Comparison of ENCODE assay signal across 8 cellular contexts in the genomic region with DNA sequence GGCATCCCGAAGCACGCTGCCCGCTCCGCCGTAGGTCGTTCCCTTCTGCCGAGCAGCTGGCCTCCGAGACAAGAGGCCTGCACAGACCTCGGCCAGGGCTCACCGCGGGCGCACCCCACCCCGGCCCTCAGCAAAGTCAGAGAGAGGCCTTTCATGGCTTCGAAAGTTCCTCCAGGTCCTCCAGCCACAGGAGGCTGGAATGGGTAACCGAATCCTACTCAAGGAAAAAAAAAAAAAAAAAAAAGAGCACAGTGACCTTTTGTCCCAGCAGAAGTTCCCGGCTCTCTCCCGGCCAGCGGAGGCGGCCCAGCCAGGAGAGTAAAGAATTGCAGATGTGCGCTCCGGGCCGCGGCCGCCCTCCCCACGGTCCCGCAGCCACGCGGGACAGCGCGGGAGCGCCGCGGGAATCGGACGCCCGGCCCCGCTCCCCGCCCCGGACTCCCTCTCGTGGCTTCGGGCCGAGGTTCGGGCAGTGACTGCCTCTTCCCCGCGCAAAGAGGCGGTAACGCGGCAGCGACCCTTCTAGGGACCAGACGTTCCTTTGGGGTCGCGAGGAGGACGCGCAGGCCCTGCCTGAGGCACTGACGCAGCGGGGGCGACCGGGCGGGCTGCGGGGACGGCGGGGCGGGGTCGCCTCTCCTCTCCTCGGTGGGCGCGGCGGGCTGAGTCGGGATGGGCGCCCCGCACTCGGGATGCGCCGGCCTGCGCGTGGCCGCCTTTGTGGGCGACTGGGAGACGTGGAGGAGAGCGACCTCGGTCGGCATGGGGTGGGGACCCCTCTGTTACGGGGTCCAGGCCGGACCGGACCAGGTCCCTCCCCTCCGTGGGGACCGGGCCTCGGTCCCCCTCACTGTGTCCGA. TPM values are rescaled to one million over a fixed set of nuclear protein-coding genes. Genes with fewer than 3 reads are reported as not detected.
DNase-seq lines count a peak whose midpoint lies in the region; ATAC-seq and TF ChIP-seq lines count a peak whose summit lies in the region.

No MANE protein-coding gene starts in this region.

- TF ChIP-seq CTCF in Calu3 (IDR thresholded peaks at IDR 0.05; ENCODE audit: unreplicated experiment) (no peak), epithelial cell of proximal tubule (conservative IDR thresholded peaks at IDR 0.05; ENCODE audit: low read depth, low read length) (no peak)

- DNase-seq in Calu3 (no peak), NCI-H69 (lab: John Stamatoyannopoulos, UW) (peak; percentile 32), epithelial cell of proximal tubule (ENCODE audit: low read depth) (no peak), erythroblast (lab: John Stamatoyannopoulos, UW) (no peak), NCI-H2171 (lab: John Stamatoyannopoulos, UW) (no peak)
- DNase-seq in naive thymus-derived CD8-positive, alpha-beta T cell: peak in 4 of 10 donors; percentile 12 to 19 (median 16)

- TF ChIP-seq POLR2A in erythroblast (IDR thresholded peaks at IDR 0.05; ENCODE audit: low read length): no peak

- CTCF ChIA-PET in Calu3 (lab: Charles Lee): interaction anchor here (0.7 to 1.4 kb wide), 2 partner anchors 24 to 30 kb away, joined by 4 to 8 read pairs; no protein-coding TSS in a partner anchor

- no TSS peak for BruUV-seq in Calu3 (replicated peaks; lab: Mats Ljungman, UMichigan)

- H3K4me3 ChIP-seq in epithelial cell of proximal tubule (ENCODE audit: low read depth, low read length): peak overlapping the region; percentile 68

- peaks cover 10% of the 10 kb centered on the region for H3K36me3 Mint-ChIP-seq in Calu3 (ENCODE audit: insufficient read depth, unreplicated experiment)
- H3K36me3 Mint-ChIP-seq in naive thymus-derived CD8-positive, alpha-beta T cell: no peaks in the 10 kb centered on the region

- H3K9me3 Mint-ChIP-seq in Calu3 (ENCODE audit: low read depth, unreplicated experiment): no peaks in the 10 kb centered on the region
- H3K9me3 Mint-ChIP-seq in naive thymus-derived CD8-positive, alpha-beta T cell: no peaks in the 10 kb centered on the region

- H3K27me3 Mint-ChIP-seq in Calu3 (ENCODE audit: unreplicated experiment): peaks cover 79% of the 10 kb centered on the region
- peaks cover 13 to 56% (median 37%) of the 10 kb centered on the region in 5 donors for H3K27me3 Mint-ChIP-seq in naive thymus-derived CD8-positive, alpha-beta T cell

- H3K4me3 Mint-ChIP-seq in Calu3 (ENCODE audit: low read depth, unreplicated experiment): peak overlapping the region; percentile 50
- H3K4me3 Mint-ChIP-seq in naive thymus-derived CD8-positive, alpha-beta T cell: peak overlapping the region; percentile 55 to 82 (median 68)

- ATAC-seq in naive thymus-derived CD8-positive, alpha-beta T cell: peak in 1 of 2 donors; percentile 6
- no peak for ATAC-seq in HG02884 (IDR thresholded peaks at IDR 0.05; ENCODE audit: unreplicated experiment)
- no peak for ATAC-seq in GM18520 (IDR thresholded peaks at IDR 0.05; ENCODE audit: unreplicated experiment)

- intact Hi-C loops in Calu3 (cut with micrococcal nuclease; ENCODE audit: unreplicated experiment): no loop called here

- POLR2A ChIA-PET in naive thymus-derived CD8-positive, alpha-beta T cell (lab: Charles Lee): no interaction called here

- no peaks in the 10 kb centered on the region for H3K4me1 Mint-ChIP-seq in Calu3 (ENCODE audit: low read depth, unreplicated experiment)
- H3K4me1 Mint-ChIP-seq in naive thymus-derived CD8-positive, alpha-beta T cell: peaks cover 0 to 11% (median 8%) of the 10 kb centered on the region in 4 donors

- H3K27ac Mint-ChIP-seq in Calu3 (ENCODE audit: unreplicated experiment): no peak overlapping the region
- peak overlapping the region in 2 of 10 donors; percentile 9 to 43 for H3K27ac Mint-ChIP-seq in naive thymus-derived CD8-positive, alpha-beta T cell

RNA-seq across cellular contexts. Expression of gene GFPT2, which starts 0.8 kb away (rescaled TPM):
- total RNA-seq in Calu3 (2022): 0.12 TPM in 1 of 2 replicates, not detected in the other
- 0.29 and 2.4 TPM in 2 replicates for total RNA-seq in epithelial cell of proximal tubule
- total RNA-seq in naive thymus-derived CD8-positive, alpha-beta T cell: 1 to 10 TPM in 1 of 2 experiments, under 1 TPM in 1; 0.52 to 2.9 TPM
- 1 to 10 TPM in 1 of 3 donors, not detected in 2; 2.0 TPM for polyA plus RNA-seq in naive thymus-derived CD8-positive, alpha-beta T cell
